8 cellular contexts compared by ENCODE assay signal in genomic region chr10:70664702-70665195, GRCh38. TPM values are rescaled to one million over a fixed set of nuclear protein-coding genes. Genes with fewer than 3 reads are reported as not detected.
A peak's percentile ranks its signal among the peaks of the same experiment; 100 is the strongest.
DNase-seq lines count a peak whose midpoint lies in the region; ATAC-seq and TF ChIP-seq lines count a peak whose summit lies in the region.

No MANE protein-coding gene starts in this region.

- peaks cover 4% of the 10 kb centered on the region for H3K4me1 Mint-ChIP-seq in activated naive CD8-positive, alpha-beta T cell treated with anti-CD3 and anti-CD28 coated beads, Interleukin-2, amount 10 ng/mL, durations not matched to agents 7 days and 5 days
- no peaks in the 10 kb centered on the region for H3K4me1 Mint-ChIP-seq in activated naive CD8-positive, alpha-beta T cell treated with anti-CD3 and anti-CD28 coated beads for 36 hours
- H3K4me1 Mint-ChIP-seq in activated naive CD8-positive, alpha-beta T cell treated with anti-CD3 and anti-CD28 coated beads, Interleukin-2, amount 50 U/mL, for 24 hours = peaks cover 2% of the 10 kb centered on the region

- ATAC-seq in activated naive CD8-positive, alpha-beta T cell treated with anti-CD3 and anti-CD28 coated beads, Interleukin-2, amount 10 ng/mL, durations not matched to agents 7 days and 5 days (ENCODE audit: low read depth) = peak; percentile 33
- peak; percentile 62 for ATAC-seq in activated naive CD8-positive, alpha-beta T cell treated with anti-CD3 and anti-CD28 coated beads, Interleukin-2, amount 50 U/mL, for 24 hours
- ATAC-seq in upper lobe of right lung (no peak), GM21529 (IDR thresholded peaks at IDR 0.05; ENCODE audit: unreplicated experiment) (no peak)

- POLR2A ChIA-PET in activated naive CD8-positive, alpha-beta T cell treated with anti-CD3 and anti-CD28 coated beads, Interleukin-2, amount 10 ng/mL, durations not matched to agents 7 days and 5 days (lab: Charles Lee) = no interaction called here

- H3K27ac Mint-ChIP-seq in activated naive CD8-positive, alpha-beta T cell treated with anti-CD3 and anti-CD28 coated beads, Interleukin-2, amount 10 ng/mL, durations not matched to agents 7 days and 5 days = no peak overlapping the region
- no peak overlapping the region for H3K27ac Mint-ChIP-seq in activated naive CD8-positive, alpha-beta T cell treated with anti-CD3 and anti-CD28 coated beads for 36 hours
- no peak overlapping the region for H3K27ac Mint-ChIP-seq in activated naive CD8-positive, alpha-beta T cell treated with anti-CD3 and anti-CD28 coated beads, Interleukin-2, amount 50 U/mL, for 24 hours

- no peak overlapping the region for H3K4me3 ChIP-seq in upper lobe of right lung

- no peaks in the 10 kb centered on the region for H3K27me3 ChIP-seq in upper lobe of right lung

- H3K27me3 Mint-ChIP-seq in activated naive CD8-positive, alpha-beta T cell treated with anti-CD3 and anti-CD28 coated beads, Interleukin-2, amount 10 ng/mL, durations not matched to agents 7 days and 5 days = peaks cover 16% of the 10 kb centered on the region
- H3K27me3 Mint-ChIP-seq in activated naive CD8-positive, alpha-beta T cell treated with anti-CD3 and anti-CD28 coated beads for 36 hours = no peaks in the 10 kb centered on the region
- H3K27me3 Mint-ChIP-seq in activated naive CD8-positive, alpha-beta T cell treated with anti-CD3 and anti-CD28 coated beads, Interleukin-2, amount 50 U/mL, for 24 hours = peaks cover 12% of the 10 kb centered on the region

- no peak for DNase-seq in activated naive CD8-positive, alpha-beta T cell treated with anti-CD3 and anti-CD28 coated beads, Interleukin-2, amount 10 ng/mL, durations not matched to agents 7 days and 5 days
- no peak for DNase-seq in activated naive CD8-positive, alpha-beta T cell treated with anti-CD3 and anti-CD28 coated beads for 36 hours
- no peak for DNase-seq in activated naive CD8-positive, alpha-beta T cell treated with anti-CD3 and anti-CD28 coated beads, Interleukin-2, amount 50 U/mL, for 24 hours
- DNase-seq in hypothalamus (lab: John Stamatoyannopoulos, UW) (peak in 45 of 51 donors; percentile 7 to 91 (median 69)), upper lobe of right lung (peak; percentile 38), DMS153 treated with DMSO at 0.1 percent for 48 hours (lab: John Stamatoyannopoulos, UW; ENCODE audit: unreplicated experiment) (no peak), SHP77 treated with DMSO at 0.1 percent for 48 hours (lab: John Stamatoyannopoulos, UW) (no peak)

- TF ChIP-seq CTCF in upper lobe of right lung (IDR thresholded peaks at IDR 0.05) = no peak

- no peak overlapping the region for H3K27ac ChIP-seq in upper lobe of right lung

- no peaks in the 10 kb centered on the region for H3K9me3 ChIP-seq in upper lobe of right lung

- H3K4me1 ChIP-seq in upper lobe of right lung = peaks cover 7% of the 10 kb centered on the region

- peaks cover 2% of the 10 kb centered on the region for H3K9me3 Mint-ChIP-seq in activated naive CD8-positive, alpha-beta T cell treated with anti-CD3 and anti-CD28 coated beads, Interleukin-2, amount 10 ng/mL, durations not matched to agents 7 days and 5 days
- H3K9me3 Mint-ChIP-seq in activated naive CD8-positive, alpha-beta T cell treated with anti-CD3 and anti-CD28 coated beads for 36 hours = peaks cover 3% of the 10 kb centered on the region
- peaks cover 4% of the 10 kb centered on the region for H3K9me3 Mint-ChIP-seq in activated naive CD8-positive, alpha-beta T cell treated with anti-CD3 and anti-CD28 coated beads, Interleukin-2, amount 50 U/mL, for 24 hours

- no peaks in the 10 kb centered on the region for H3K36me3 ChIP-seq in upper lobe of right lung

- intact Hi-C loops in upper lobe of right lung (cut with DNase I) = no loop called here

- H3K4me3 Mint-ChIP-seq in activated naive CD8-positive, alpha-beta T cell treated with anti-CD3 and anti-CD28 coated beads, Interleukin-2, amount 10 ng/mL, durations not matched to agents 7 days and 5 days = no peak overlapping the region
- no peak overlapping the region for H3K4me3 Mint-ChIP-seq in activated naive CD8-positive, alpha-beta T cell treated with anti-CD3 and anti-CD28 coated beads for 36 hours
- H3K4me3 Mint-ChIP-seq in activated naive CD8-positive, alpha-beta T cell treated with anti-CD3 and anti-CD28 coated beads, Interleukin-2, amount 50 U/mL, for 24 hours = no peak overlapping the region

- no peaks in the 10 kb centered on the region for H3K36me3 Mint-ChIP-seq in activated naive CD8-positive, alpha-beta T cell treated with anti-CD3 and anti-CD28 coated beads, Interleukin-2, amount 10 ng/mL, durations not matched to agents 7 days and 5 days
- H3K36me3 Mint-ChIP-seq in activated naive CD8-positive, alpha-beta T cell treated with anti-CD3 and anti-CD28 coated beads for 36 hours = no peaks in the 10 kb centered on the region
- H3K36me3 Mint-ChIP-seq in activated naive CD8-positive, alpha-beta T cell treated with anti-CD3 and anti-CD28 coated beads, Interleukin-2, amount 50 U/mL, for 24 hours (ENCODE audit: low read depth) = no peaks in the 10 kb centered on the region

RNA-seq across cellular contexts. Expression of gene ADAMTS14, which starts 7.6 kb away (rescaled TPM):
- not detected for total RNA-seq in activated naive CD8-positive, alpha-beta T cell treated with anti-CD3 and anti-CD28 coated beads, Interleukin-2, amount 10 ng/mL, durations not matched to agents 7 days and 5 days
- under 1 TPM; 0.06 to 0.10 TPM for total RNA-seq in activated naive CD8-positive, alpha-beta T cell treated with anti-CD3 and anti-CD28 coated beads for 36 hours
- 0.55 TPM for total RNA-seq in upper lobe of right lung

Comparison
In these comparisons a context has a peak if more than half of its experiments do, and no peak if none do; other contexts are left out.
1. ATAC-seq: peak in activated naive CD8-positive, alpha-beta T cell treated with anti-CD3 and anti-CD28 coated beads, Interleukin-2, amount 10 ng/mL, durations not matched to agents 7 days and 5 days (single experiment) and activated naive CD8-positive, alpha-beta T cell treated with anti-CD3 and anti-CD28 coated beads, Interleukin-2, amount 50 U/mL, for 24 hours (single experiment); none in upper lobe of right lung (single experiment) and GM21529 (single experiment).
2. DNase-seq: peak in hypothalamus (45 of 51) and upper lobe of right lung (single experiment); none in activated naive CD8-positive, alpha-beta T cell treated with anti-CD3 and anti-CD28 coated beads, Interleukin-2, amount 10 ng/mL, durations not matched to agents 7 days and 5 days (single experiment), activated naive CD8-positive, alpha-beta T cell treated with anti-CD3 and anti-CD28 coated beads for 36 hours (single experiment), activated naive CD8-positive, alpha-beta T cell treated with anti-CD3 and anti-CD28 coated beads, Interleukin-2, amount 50 U/mL, for 24 hours (single experiment), DMS153 treated with DMSO at 0.1 percent for 48 hours (single experiment) and SHP77 treated with DMSO at 0.1 percent for 48 hours (single experiment).